ENCODE assay signal across 15 cellular contexts in the genomic region with DNA sequence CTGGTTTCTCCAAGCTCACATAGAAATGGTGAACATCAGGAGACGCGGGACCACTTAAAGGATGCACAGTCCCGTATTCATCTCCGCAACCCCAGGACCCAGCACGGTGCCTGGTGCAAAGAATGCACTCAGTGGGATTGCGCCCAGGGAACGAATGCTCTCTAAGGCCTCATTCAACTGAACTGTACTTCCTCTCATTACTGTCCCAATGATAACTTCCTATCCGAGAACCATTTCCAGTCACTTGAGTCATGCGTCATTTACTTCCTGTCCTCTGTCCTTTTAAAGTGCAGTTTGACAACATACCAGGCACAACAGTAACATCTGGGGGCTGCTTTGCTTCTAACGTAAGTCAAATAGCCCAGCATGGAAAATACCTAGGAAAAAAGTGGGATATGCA.
DNase-seq lines count a peak whose midpoint lies in the region; ATAC-seq and TF ChIP-seq lines count a peak whose summit lies in the region.
"Had no signal": no experiment of that assay in that cellular context is flagged by ENCODE, and none has a peak within 500 bp of the region (broad histone marks: within the 10 kb centered on the region; RNA-seq: fewer than 3 reads in every experiment).

No MANE protein-coding gene starts in this region.

- ATAC-seq in GM23338 (peak; percentile 17; the same call in 1 of the 3 replicates), omental fat pad (ENCODE audit: low FRiP score) (no peak), GM18505 (IDR thresholded peaks at IDR 0.05; ENCODE audit: unreplicated experiment) (no peak)

- TF ChIP-seq CTCF in GM23338 (conservative IDR thresholded peaks at IDR 0.05; ENCODE audit: low read depth in 2 of 2): no peak
- TF ChIP-seq CTCF in Peyer's patch (IDR thresholded peaks at IDR 0.05): no peak
- no peak for TF ChIP-seq CTCF in endothelial cell (IDR thresholded peaks at IDR 0.05; ENCODE audit: unreplicated experiment)
- TF ChIP-seq CTCF in omental fat pad (IDR thresholded peaks at IDR 0.05): no peak

- H3K79me2 ChIP-seq in GM23338 (replicated peaks; ENCODE audit: insufficient read depth): peaks cover 98% of the 10 kb centered on the region

- H3K9me3 ChIP-seq in Peyer's patch: no peaks in the 10 kb centered on the region
- H3K9me3 ChIP-seq: esophagus muscularis mucosa, SJCRH30 had no signal

- H3K27me3 Mint-ChIP-seq in GM23338 (ENCODE audit: insufficient read depth, low read depth, poor library complexity) (peaks cover 6% of the 10 kb centered on the region), endothelial cell (ENCODE audit: unreplicated experiment) (no peaks in the 10 kb centered on the region)
- H3K27me3 Mint-ChIP-seq: activated CD4-positive, alpha-beta T cell treated with anti-CD3 and anti-CD28 coated beads, Interleukin-2, amount 10 ng/mL, durations not matched to agents 24 days and 14 days had no signal

- no peaks in the 10 kb centered on the region for H3K9me2 ChIP-seq in GM23338 (ENCODE audit: insufficient read depth)

- H3K4me3 ChIP-seq in GM23338 (no peak overlapping the region), Peyer's patch (no peak overlapping the region)
- H3K4me3 ChIP-seq: esophagus muscularis mucosa, SJCRH30 had no signal

- no peaks in the 10 kb centered on the region; the same call in 1 of the 2 replicates for H3K36me3 ChIP-seq in GM23338 (ENCODE audit: insufficient read depth)
- no peaks in the 10 kb centered on the region for H3K36me3 ChIP-seq in Peyer's patch
- H3K36me3 ChIP-seq: esophagus muscularis mucosa, SJCRH30 had no signal

- H2AFZ ChIP-seq in GM23338: no peak overlapping the region

- no peak for DNase-seq in GM23338 (ENCODE audit: low spot score)
- peak in 1 of 3 donors; percentile 35 for DNase-seq in Peyer's patch
- peak; percentile 34 for DNase-seq in globus pallidus (ENCODE audit: low spot score)
- peak; percentile 83 for DNase-seq in posterior vena cava (ENCODE audit: low spot score)
- DNase-seq in LoVo (ENCODE audit: low spot score): no peak
- no peak for DNase-seq in endothelial cell (ENCODE audit: low spot score)
- no peak for DNase-seq in omental fat pad (ENCODE audit: low spot score)
- DNase-seq: activated CD4-positive, alpha-beta T cell treated with anti-CD3 and anti-CD28 coated beads, Interleukin-2, amount 10 ng/mL, durations not matched to agents 24 days and 14 days; activated gamma-delta T cell; COR-L47; HCEC 1CT; SJCRH30 had no signal

- H3K27ac Mint-ChIP-seq in GM23338 (0 out of 2 replicates have a peak overlapping the region, but pooled peaks have one; percentile 0), endothelial cell (ENCODE audit: unreplicated experiment) (no peak overlapping the region)

- intact Hi-C loops in posterior vena cava (cut with DNase I): no loop called here

- no peak for TF ChIP-seq POLR2A in Peyer's patch (IDR thresholded peaks at IDR 0.05)
- no peak for TF ChIP-seq POLR2A in GM18505 (IDR thresholded peaks at IDR 0.05; ENCODE audit: borderline replicate concordance, extremely low read depth, insufficient read depth, insufficient read length)

- 0 out of 2 replicates have a peak, but pooled peaks cover 9% of the 10 kb centered on the region for H3F3A ChIP-seq in GM23338 (replicated peaks; ENCODE audit: low read depth)

- H3K9me3 Mint-ChIP-seq in GM23338: no peaks in the 10 kb centered on the region
- no peaks in the 10 kb centered on the region for H3K9me3 Mint-ChIP-seq in endothelial cell (ENCODE audit: unreplicated experiment)
- H3K9me3 Mint-ChIP-seq: activated CD4-positive, alpha-beta T cell treated with anti-CD3 and anti-CD28 coated beads, Interleukin-2, amount 10 ng/mL, durations not matched to agents 24 days and 14 days had no signal

- H3K4me1 ChIP-seq in GM23338 (ENCODE audit: insufficient read depth) (peaks cover 28% of the 10 kb centered on the region), Peyer's patch (peaks cover 0 to 17% (median 0%) of the 10 kb centered on the region in 4 donors)
- H3K4me1 ChIP-seq: SJCRH30 had no signal

- peak overlapping the region; percentile 29; the same call in 1 of the 2 replicates for H3K4me2 ChIP-seq in GM23338
- H3K4me2 ChIP-seq: KMS-11 had no signal

- H3K4me3 Mint-ChIP-seq in GM23338: no peak overlapping the region
- no peak overlapping the region for H3K4me3 Mint-ChIP-seq in endothelial cell (ENCODE audit: unreplicated experiment)

- no peaks in the 10 kb centered on the region for H3K27me3 ChIP-seq in GM23338 (ENCODE audit: insufficient read depth)
- H3K27me3 ChIP-seq in Peyer's patch: no peaks in the 10 kb centered on the region
- H3K27me3 ChIP-seq: esophagus muscularis mucosa had no signal

- peaks cover 13% of the 10 kb centered on the region for H4K20me1 ChIP-seq in GM23338 (replicated peaks; ENCODE audit: insufficient read depth)

- H3K27ac ChIP-seq in GM23338 (ENCODE audit: low read depth): peak overlapping the region; percentile 79
- peak overlapping the region in 3 of 4 donors; percentile 13 to 47 (median 31) for H3K27ac ChIP-seq in Peyer's patch
- H3K27ac ChIP-seq: KMS-11, SJCRH30 had no signal

- peaks cover 24% of the 10 kb centered on the region for H3K36me3 Mint-ChIP-seq in GM23338 (ENCODE audit: low read depth)
- H3K36me3 Mint-ChIP-seq in endothelial cell (ENCODE audit: low read depth, unreplicated experiment): no peaks in the 10 kb centered on the region

- H3K4me1 Mint-ChIP-seq in GM23338 (peaks cover 42% of the 10 kb centered on the region), endothelial cell (ENCODE audit: unreplicated experiment) (peaks cover 21% of the 10 kb centered on the region)

TF ChIP-seq in GM23338, 12 proteins besides CTCF, POLR2A, EP300 and RAD21 (continues in another document):
- no peak for TF ChIP-seq EZH2phosphoT487 (IDR thresholded peaks at IDR 0.05; ENCODE audit: unreplicated experiment)
- TF ChIP-seq, protein P1, sequence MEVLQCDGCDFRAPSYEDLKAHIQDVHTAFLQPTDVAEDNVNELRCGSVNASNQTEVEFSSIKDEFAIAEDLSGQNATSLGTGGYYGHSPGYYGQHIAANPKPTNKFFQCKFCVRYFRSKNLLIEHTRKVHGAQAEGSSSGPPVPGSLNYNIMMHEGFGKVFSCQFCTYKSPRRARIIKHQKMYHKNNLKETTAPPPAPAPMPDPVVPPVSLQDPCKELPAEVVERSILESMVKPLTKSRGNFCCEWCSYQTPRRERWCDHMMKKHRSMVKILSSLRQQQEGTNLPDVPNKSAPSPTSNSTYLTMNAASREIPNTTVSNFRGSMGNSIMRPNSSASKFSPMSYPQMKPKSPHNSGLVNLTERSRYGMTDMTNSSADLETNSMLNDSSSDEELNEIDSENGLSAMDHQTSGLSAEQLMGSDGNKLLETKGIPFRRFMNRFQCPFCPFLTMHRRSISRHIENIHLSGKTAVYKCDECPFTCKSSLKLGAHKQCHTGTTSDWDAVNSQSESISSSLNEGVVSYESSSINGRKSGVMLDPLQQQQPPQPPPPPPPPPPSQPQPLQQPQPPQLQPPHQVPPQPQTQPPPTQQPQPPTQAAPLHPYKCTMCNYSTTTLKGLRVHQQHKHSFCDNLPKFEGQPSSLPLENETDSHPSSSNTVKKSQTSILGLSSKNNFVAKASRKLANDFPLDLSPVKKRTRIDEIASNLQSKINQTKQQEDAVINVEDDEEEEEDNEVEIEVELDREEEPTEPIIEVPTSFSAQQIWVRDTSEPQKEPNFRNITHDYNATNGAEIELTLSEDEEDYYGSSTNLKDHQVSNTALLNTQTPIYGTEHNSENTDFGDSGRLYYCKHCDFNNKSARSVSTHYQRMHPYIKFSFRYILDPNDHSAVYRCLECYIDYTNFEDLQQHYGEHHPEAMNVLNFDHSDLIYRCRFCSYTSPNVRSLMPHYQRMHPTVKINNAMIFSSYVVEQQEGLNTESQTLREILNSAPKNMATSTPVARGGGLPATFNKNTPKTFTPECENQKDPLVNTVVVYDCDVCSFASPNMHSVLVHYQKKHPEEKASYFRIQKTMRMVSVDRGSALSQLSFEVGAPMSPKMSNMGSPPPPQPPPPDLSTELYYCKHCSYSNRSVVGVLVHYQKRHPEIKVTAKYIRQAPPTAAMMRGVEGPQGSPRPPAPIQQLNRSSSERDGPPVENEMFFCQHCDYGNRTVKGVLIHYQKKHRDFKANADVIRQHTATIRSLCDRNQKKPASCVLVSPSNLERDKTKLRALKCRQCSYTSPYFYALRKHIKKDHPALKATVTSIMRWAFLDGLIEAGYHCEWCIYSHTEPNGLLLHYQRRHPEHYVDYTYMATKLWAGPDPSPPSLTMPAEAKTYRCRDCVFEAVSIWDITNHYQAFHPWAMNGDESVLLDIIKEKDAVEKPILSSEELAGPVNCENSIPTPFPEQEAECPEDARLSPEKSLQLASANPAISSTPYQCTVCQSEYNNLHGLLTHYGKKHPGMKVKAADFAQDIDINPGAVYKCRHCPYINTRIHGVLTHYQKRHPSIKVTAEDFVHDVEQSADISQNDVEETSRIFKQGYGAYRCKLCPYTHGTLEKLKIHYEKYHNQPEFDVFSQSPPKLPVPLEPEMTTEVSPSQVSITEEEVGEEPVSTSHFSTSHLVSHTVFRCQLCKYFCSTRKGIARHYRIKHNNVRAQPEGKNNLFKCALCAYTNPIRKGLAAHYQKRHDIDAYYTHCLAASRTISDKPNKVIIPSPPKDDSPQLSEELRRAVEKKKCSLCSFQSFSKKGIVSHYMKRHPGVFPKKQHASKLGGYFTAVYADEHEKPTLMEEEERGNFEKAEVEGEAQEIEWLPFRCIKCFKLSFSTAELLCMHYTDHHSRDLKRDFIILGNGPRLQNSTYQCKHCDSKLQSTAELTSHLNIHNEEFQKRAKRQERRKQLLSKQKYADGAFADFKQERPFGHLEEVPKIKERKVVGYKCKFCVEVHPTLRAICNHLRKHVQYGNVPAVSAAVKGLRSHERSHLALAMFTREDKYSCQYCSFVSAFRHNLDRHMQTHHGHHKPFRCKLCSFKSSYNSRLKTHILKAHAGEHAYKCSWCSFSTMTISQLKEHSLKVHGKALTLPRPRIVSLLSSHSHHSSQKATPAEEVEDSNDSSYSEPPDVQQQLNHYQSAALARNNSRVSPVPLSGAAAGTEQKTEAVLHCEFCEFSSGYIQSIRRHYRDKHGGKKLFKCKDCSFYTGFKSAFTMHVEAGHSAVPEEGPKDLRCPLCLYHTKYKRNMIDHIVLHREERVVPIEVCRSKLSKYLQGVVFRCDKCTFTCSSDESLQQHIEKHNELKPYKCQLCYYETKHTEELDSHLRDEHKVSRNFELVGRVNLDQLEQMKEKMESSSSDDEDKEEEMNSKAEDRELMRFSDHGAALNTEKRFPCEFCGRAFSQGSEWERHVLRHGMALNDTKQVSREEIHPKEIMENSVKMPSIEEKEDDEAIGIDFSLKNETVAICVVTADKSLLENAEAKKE (CRISPR knock-in tag; IDR thresholded peaks at IDR 0.05): no peak

Comparison
In these comparisons a context has a peak if more than half of its experiments do, and no peak if none do; other contexts are left out.
1. DNase-seq: peak in globus pallidus (single experiment) and posterior vena cava (single experiment); none in GM23338 (single experiment), LoVo (single experiment), endothelial cell (single experiment) and omental fat pad (single experiment).